9 cellular contexts compared by ENCODE assay signal in genomic region chr9:692636-693459, GRCh38.
DNase-seq lines count a peak whose midpoint lies in the region; ATAC-seq and TF ChIP-seq lines count a peak whose summit lies in the region.
"Had no signal": no experiment of that assay in that cellular context is flagged by ENCODE, and none has a peak within 500 bp of the region (broad histone marks: within the 10 kb centered on the region; RNA-seq: fewer than 3 reads in every experiment).

No MANE protein-coding gene starts in this region.

- POLR2A ChIA-PET in activated CD8-positive, alpha-beta T cell treated with anti-CD3 and anti-CD28 coated beads, Interleukin-2, amount 10 ng/mL, durations not matched to agents 7 days and 5 days (lab: Charles Lee): interaction anchor here (0.6 kb wide), 1 partner anchor 56 kb away, joined by 3 read pairs; no protein-coding TSS in a partner anchor

- peak overlapping the region in 1 of 3 donors; percentile 12 for H3K4me3 ChIP-seq in right lobe of liver
- H3K4me3 ChIP-seq in stomach smooth muscle (ENCODE audit: low read length in 2 of 2): peak overlapping the region; percentile 41 to 72

- no peak for TF ChIP-seq POLR2A in right lobe of liver (IDR thresholded peaks at IDR 0.05)

- no peak overlapping the region for H3K4me3 Mint-ChIP-seq in activated CD8-positive, alpha-beta T cell treated with anti-CD3 and anti-CD28 coated beads, Interleukin-2, amount 10 ng/mL, durations not matched to agents 7 days and 5 days

- no peaks in the 10 kb centered on the region for H3K27me3 ChIP-seq in right lobe of liver
- no peaks in the 10 kb centered on the region for H3K27me3 ChIP-seq in stomach smooth muscle (ENCODE audit: control insufficient read depth in 1 of 2, insufficient read depth in 2 of 2, low read length in 2 of 2)

- 61% methylated on average over 6 of the region's 6 CpGs for WGBS in right lobe of liver (ENCODE audit: insufficient coverage, low coverage, low lambda C conversion rate, missing lambda C conversion rate)

- no peak for DNase-seq in right lobe of liver
- DNase-seq in GDM1 (lab: John Stamatoyannopoulos, UW): no peak
- DNase-seq in stimulated activated CD4-positive, alpha-beta T cell treated with anti-CD3 and anti-CD28 coated beads, Interleukin-1b, Interleukin-23, amount 100 ng/mL, for 48 hours: no peak
- DNase-seq in activated CD8-positive, alpha-beta T cell treated with anti-CD3 and anti-CD28 coated beads, Interleukin-2, amount 10 ng/mL, durations not matched to agents 7 days and 5 days: no peak
- no peak for DNase-seq in SW 1271 (lab: John Stamatoyannopoulos, UW)
- DNase-seq: NCI-H1417 treated with DMSO at 0.1 percent for 48 hours had no signal

- H3K36me3 ChIP-seq in KOPT-K1 (ENCODE audit: insufficient read depth, low read length): no peaks in the 10 kb centered on the region
- peaks cover 0 to 3% (median 0%) of the 10 kb centered on the region in 4 donors for H3K36me3 ChIP-seq in right lobe of liver
- no peaks in the 10 kb centered on the region for H3K36me3 ChIP-seq in stomach smooth muscle (ENCODE audit: control insufficient read depth in 2 of 2, insufficient read depth in 2 of 2, low read length in 2 of 2)

- CTCF ChIA-PET in activated CD8-positive, alpha-beta T cell treated with anti-CD3 and anti-CD28 coated beads, Interleukin-2, amount 10 ng/mL, durations not matched to agents 7 days and 5 days (lab: Charles Lee): interaction anchor here (1.1 to 1.8 kb wide), 2 partner anchors 9 to 72 kb away, joined by 3 to 5 read pairs; no protein-coding TSS in a partner anchor

- H3K9me3 Mint-ChIP-seq in activated CD8-positive, alpha-beta T cell treated with anti-CD3 and anti-CD28 coated beads, Interleukin-2, amount 10 ng/mL, durations not matched to agents 7 days and 5 days (ENCODE audit: insufficient read depth): no peaks in the 10 kb centered on the region

- peaks cover 0 to 59% (median 19%) of the 10 kb centered on the region in 4 donors for H3K4me1 ChIP-seq in right lobe of liver
- H3K4me1 ChIP-seq in stomach smooth muscle (ENCODE audit: control insufficient read depth, insufficient read depth, low read length): peaks cover 56% of the 10 kb centered on the region

- intact Hi-C loops in right lobe of liver (cut with DNase I): no loop called here

- peak; percentile 48 to 66 (median 54) for ATAC-seq in right lobe of liver
- ATAC-seq in activated CD8-positive, alpha-beta T cell treated with anti-CD3 and anti-CD28 coated beads, Interleukin-2, amount 10 ng/mL, durations not matched to agents 7 days and 5 days: no peak

- H3K36me3 Mint-ChIP-seq in activated CD8-positive, alpha-beta T cell treated with anti-CD3 and anti-CD28 coated beads, Interleukin-2, amount 10 ng/mL, durations not matched to agents 7 days and 5 days (ENCODE audit: low read depth): no peaks in the 10 kb centered on the region

- H3K9me3 ChIP-seq in KOPT-K1 (ENCODE audit: insufficient read depth, low read length, poor library complexity, severe bottlenecking): no peaks in the 10 kb centered on the region
- H3K9me3 ChIP-seq in right lobe of liver: no peaks in the 10 kb centered on the region
- no peaks in the 10 kb centered on the region for H3K9me3 ChIP-seq in stomach smooth muscle (ENCODE audit: control insufficient read depth in 2 of 2, low read length in 2 of 2)

- no peak for TF ChIP-seq CTCF in right lobe of liver (IDR thresholded peaks at IDR 0.05)

- H3K4me1 Mint-ChIP-seq in activated CD8-positive, alpha-beta T cell treated with anti-CD3 and anti-CD28 coated beads, Interleukin-2, amount 10 ng/mL, durations not matched to agents 7 days and 5 days (ENCODE audit: low read depth): peaks cover 9% of the 10 kb centered on the region

- H3K27ac Mint-ChIP-seq in activated CD8-positive, alpha-beta T cell treated with anti-CD3 and anti-CD28 coated beads, Interleukin-2, amount 10 ng/mL, durations not matched to agents 7 days and 5 days: no peak overlapping the region

- H3K27me3 Mint-ChIP-seq in activated CD8-positive, alpha-beta T cell treated with anti-CD3 and anti-CD28 coated beads, Interleukin-2, amount 10 ng/mL, durations not matched to agents 7 days and 5 days (ENCODE audit: low read depth): peaks cover 16% of the 10 kb centered on the region

- H3K27ac ChIP-seq in KOPT-K1 (ENCODE audit: low read depth, low read length, poor library complexity, severe bottlenecking): peak overlapping the region; percentile 61
- H3K27ac ChIP-seq in cingulate gyrus (ENCODE audit: low read depth, low read length): peak overlapping the region; percentile 96
- peak overlapping the region; percentile 41 to 84 (median 58) for H3K27ac ChIP-seq in right lobe of liver
- H3K27ac ChIP-seq in stomach smooth muscle (ENCODE audit: low read length): peak overlapping the region; percentile 95

- H3K9ac ChIP-seq in stomach smooth muscle (ENCODE audit: low read length in 2 of 2): peak overlapping the region; percentile 60 to 70
